In the genomic region with DNA sequence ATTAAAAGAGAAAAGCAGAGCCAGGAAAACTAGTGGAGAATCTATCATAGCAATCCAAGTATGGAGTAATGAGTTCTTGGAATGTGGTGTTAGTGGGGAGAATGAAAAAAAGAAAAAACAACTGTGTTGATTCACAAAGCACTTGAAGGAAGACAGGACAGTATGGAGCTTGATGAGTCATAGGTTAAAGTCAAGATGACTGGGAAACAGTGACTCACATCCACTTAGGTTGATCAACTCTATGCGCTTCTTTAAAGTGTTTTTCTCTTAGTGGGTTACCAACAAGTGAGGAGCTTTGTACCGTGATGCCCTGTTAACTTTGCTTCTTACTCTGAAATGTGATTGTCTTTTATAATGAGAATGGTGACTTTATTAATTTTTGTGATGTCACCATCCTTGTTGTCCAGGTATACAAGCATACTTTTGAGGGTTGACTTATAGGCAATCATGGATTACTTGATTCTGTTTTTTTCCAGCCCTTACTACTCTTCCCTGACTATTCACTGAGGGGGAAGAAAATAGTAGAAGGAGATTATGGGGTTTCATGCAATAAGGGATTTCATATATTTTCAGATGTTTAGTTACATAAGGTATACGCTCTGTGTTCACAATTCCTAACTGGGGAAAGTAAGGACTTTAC, we compare ENCODE assay signal across 8 cellular contexts. TPM values are rescaled to one million over a fixed set of nuclear protein-coding genes. Genes with fewer than 3 reads are reported as not detected.
DNase-seq lines count a peak whose midpoint lies in the region; ATAC-seq and TF ChIP-seq lines count a peak whose summit lies in the region.

No MANE protein-coding gene starts in this region.

- H3K27ac Mint-ChIP-seq in HFFc6, result peak overlapping the region; percentile 75

- H3K27me3 Mint-ChIP-seq in HFFc6 (ENCODE audit: insufficient read depth), result no peaks in the 10 kb centered on the region

- no peaks in the 10 kb centered on the region; the same call in 1 of the 2 replicates for H3K36me3 Mint-ChIP-seq in HFFc6 (ENCODE audit: low read depth)

- ATAC-seq in GM18519 (IDR thresholded peaks at IDR 0.05; ENCODE audit: low FRiP score, unreplicated experiment), result no peak

- peaks cover 6% of the 10 kb centered on the region; the same call in 1 of the 2 replicates for H3K9me3 Mint-ChIP-seq in HFFc6

- no peak overlapping the region for H3K4me3 ChIP-seq in fibroblast of the aortic adventitia (ENCODE audit: low read depth, low read length)

- peaks cover 46% of the 10 kb centered on the region for H3K4me1 Mint-ChIP-seq in HFFc6 (ENCODE audit: low read depth)

- TF ChIP-seq CTCF in HFFc6 (IDR thresholded peaks at IDR 0.05) (no peak), fibroblast of the aortic adventitia (IDR thresholded peaks at IDR 0.05; ENCODE audit: insufficient read depth, low read length) (no peak)

- DNase-seq in ELR (ENCODE audit: low read depth) (peak; percentile 97), HFFc6 (peak; percentile 96), RPMI7951 (ENCODE audit: low read depth) (peak; percentile 94), fibroblast of the aortic adventitia (ENCODE audit: low read depth) (peak; percentile 96), globus pallidus (ENCODE audit: low spot score) (no peak), cerebellar nuclear complex (lab: John Stamatoyannopoulos, UW) (no peak), mesenteric fat pad (ENCODE audit: low spot score) (no peak)

- H3K4me3 Mint-ChIP-seq in HFFc6, result no peak overlapping the region

RNA-seq across cellular contexts. Expression of a gene that starts 32.1 kb away (rescaled TPM):
- 10 to 100 TPM; 33.3 to 57.9 (median 45.5) TPM for total RNA-seq in HFFc6 (2021; fragmentation: NEBNext Ultra II Directional; extraction: Animal tissue kit (Norgen Biotek cat#: 25700))
- total RNA-seq in RPMI7951 (2014; rRNA removed; shearing (Covaris generic)), result 30.8 and 38.1 TPM in 2 replicates
- 15.9 and 72.1 TPM in 2 replicates for total RNA-seq in fibroblast of the aortic adventitia (ENCODE audit: low replicate concordance)
- 125 TPM for total RNA-seq in mesenteric fat pad

Comparison
In these comparisons a context has a peak if more than half of its experiments do, and no peak if none do; other contexts are left out.
1. DNase-seq: peak in ELR (single experiment), HFFc6 (single experiment), RPMI7951 (single experiment) and fibroblast of the aortic adventitia (single experiment); none in globus pallidus (single experiment), cerebellar nuclear complex (0 of 2) and mesenteric fat pad (single experiment).